8 cellular contexts compared by ENCODE assay signal in genomic region chr6:26457407-26457795, GRCh38. TPM values are rescaled to one million over a fixed set of nuclear protein-coding genes. Genes with fewer than 3 reads are reported as not detected.
A peak's percentile ranks its signal among the peaks of the same experiment; 100 is the strongest.
DNase-seq lines count a peak whose midpoint lies in the region; ATAC-seq and TF ChIP-seq lines count a peak whose summit lies in the region.

No MANE protein-coding gene starts in this region.

- peaks cover 18% of the 10 kb centered on the region for H3K36me3 Mint-ChIP-seq in activated naive CD4-positive, alpha-beta T cell treated with anti-CD3 and anti-CD28 coated beads, Interleukin-2, amount 50 U/mL, for 24 hours
- peaks cover 52% of the 10 kb centered on the region for H3K36me3 Mint-ChIP-seq in activated B cell treated with CpG ODN at 0.5 μM for 24 hours (ENCODE audit: low read depth)

- CTCF ChIA-PET in activated B cell treated with CpG ODN at 0.5 μM for 24 hours (lab: Charles Lee), result no interaction called here

- H3K27me3 Mint-ChIP-seq in activated naive CD4-positive, alpha-beta T cell treated with anti-CD3 and anti-CD28 coated beads, Interleukin-2, amount 50 U/mL, for 24 hours, result no peaks in the 10 kb centered on the region
- no peaks in the 10 kb centered on the region for H3K27me3 Mint-ChIP-seq in activated B cell treated with CpG ODN at 0.5 μM for 24 hours

- TF ChIP-seq CTCF in activated B cell treated with CpG ODN at 0.5 μM for 24 hours (IDR thresholded peaks at IDR 0.05), result no peak

- no peaks in the 10 kb centered on the region for H3K9me3 Mint-ChIP-seq in activated naive CD4-positive, alpha-beta T cell treated with anti-CD3 and anti-CD28 coated beads, Interleukin-2, amount 50 U/mL, for 24 hours
- H3K9me3 Mint-ChIP-seq in activated B cell treated with CpG ODN at 0.5 μM for 24 hours, result no peaks in the 10 kb centered on the region

- peak overlapping the region; percentile 100 for H3K4me3 Mint-ChIP-seq in activated naive CD4-positive, alpha-beta T cell treated with anti-CD3 and anti-CD28 coated beads, Interleukin-2, amount 50 U/mL, for 24 hours
- H3K4me3 Mint-ChIP-seq in activated B cell treated with CpG ODN at 0.5 μM for 24 hours, result peak overlapping the region; percentile 98

- POLR2A ChIA-PET in activated B cell treated with CpG ODN at 0.5 μM for 24 hours (lab: Charles Lee), result interaction anchor here (0.7 to 1.4 kb wide), 4 partner anchors 13 to 80 kb away, joined by 3 to 7 read pairs (median 4); partner anchors contain the start of genes BTN3A3 and HMGN4

- H3K27ac Mint-ChIP-seq in activated naive CD4-positive, alpha-beta T cell treated with anti-CD3 and anti-CD28 coated beads, Interleukin-2, amount 50 U/mL, for 24 hours, result peak overlapping the region; percentile 99
- peak overlapping the region; percentile 96 for H3K27ac Mint-ChIP-seq in activated B cell treated with CpG ODN at 0.5 μM for 24 hours

- DNase-seq in activated naive CD4-positive, alpha-beta T cell (lab: John Stamatoyannopoulos, UW), result no peak
- DNase-seq in activated B cell treated with CpG ODN at 0.5 μM for 24 hours (no peak), Right ventricle myocardium superior (no peak), pulmonary artery endothelial cell (ENCODE audit: low read depth, low spot score) (peak; percentile 10), NCI-H1694 (lab: John Stamatoyannopoulos, UW) (no peak)
- DNase-seq in stimulated activated CD4-positive, alpha-beta T cell treated with anti-CD3 and anti-CD28 coated beads, Interleukin-1b, Interleukin-23, amount 100 ng/mL, for 48 hours, result no peak

- intact Hi-C loops in activated B cell treated with CpG ODN at 0.5 μM for 24 hours (cut with micrococcal nuclease) (loop anchor here (1.0 to 2.0 kb wide), 3 partner anchors 17 to 75 kb away; partner anchors contain the start of gene BTN3A3), Right ventricle myocardium superior (cut with DNase I) (no loop called here)

- ATAC-seq in HG03108 (IDR thresholded peaks at IDR 0.05; ENCODE audit: unreplicated experiment), result peak; percentile 19
- peak; percentile 8 for ATAC-seq in activated B cell treated with CpG ODN at 0.5 μM for 24 hours (ENCODE audit: low read depth)
- ATAC-seq in Right ventricle myocardium superior (ENCODE audit: poor library complexity), result peak; percentile 64

- H3K4me1 Mint-ChIP-seq in activated naive CD4-positive, alpha-beta T cell treated with anti-CD3 and anti-CD28 coated beads, Interleukin-2, amount 50 U/mL, for 24 hours, result peaks cover 54% of the 10 kb centered on the region
- H3K4me1 Mint-ChIP-seq in activated B cell treated with CpG ODN at 0.5 μM for 24 hours, result peaks cover 69% of the 10 kb centered on the region

RNA-seq across cellular contexts. Expression of gene BTN2A1, which starts 0.4 kb away (rescaled TPM):
- 39.7 and 45.1 TPM in 2 replicates for total RNA-seq in activated B cell treated with CpG ODN at 0.5 μM for 24 hours
- 12.5 TPM for total RNA-seq in Right ventricle myocardium superior
- 8.6 and 11.7 TPM in 2 replicates for total RNA-seq in pulmonary artery endothelial cell

RNA-seq across cellular contexts. Expression of gene BTN3A3, which starts 17.1 kb away (rescaled TPM):
- 51.9 and 54.1 TPM in 2 replicates for total RNA-seq in activated B cell treated with CpG ODN at 0.5 μM for 24 hours
- 9.1 TPM for total RNA-seq in Right ventricle myocardium superior
- total RNA-seq in pulmonary artery endothelial cell, result 13.5 and 23.0 TPM in 2 replicates

RNA-seq across cellular contexts. Expression of gene BTN1A1, which starts 42.7 kb away (rescaled TPM):
- total RNA-seq in activated B cell treated with CpG ODN at 0.5 μM for 24 hours, result 0.18 and 0.46 TPM in 2 replicates
- not detected for total RNA-seq in Right ventricle myocardium superior
- total RNA-seq in pulmonary artery endothelial cell, result not detected in 2 replicates

RNA-seq across cellular contexts. Expression of gene BTN3A1, which starts 55.3 kb away (rescaled TPM):
- 55.4 and 61.7 TPM in 2 replicates for total RNA-seq in activated B cell treated with CpG ODN at 0.5 μM for 24 hours
- total RNA-seq in Right ventricle myocardium superior, result 9.0 TPM
- 9.2 and 21.8 TPM in 2 replicates for total RNA-seq in pulmonary artery endothelial cell

Comparison
In these comparisons a context has a peak if more than half of its experiments do, and no peak if none do; other contexts are left out.
1. ATAC-seq: peak in every context shown above with its lines; median percentile 64 in Right ventricle myocardium superior; 19 in HG03108; 8 in activated B cell treated with CpG ODN at 0.5 μM for 24 hours.